ENCODE assay signal across 8 cellular contexts in genomic region chr1:156140879-156141707, GRCh38. TPM values are rescaled to one million over a fixed set of nuclear protein-coding genes. Genes with fewer than 3 reads are reported as not detected.
DNase-seq lines count a peak whose midpoint lies in the region; ATAC-seq, FAIRE-seq and TF ChIP-seq lines count a peak whose summit lies in the region.

No MANE protein-coding gene starts in this region.

- no peak for TF ChIP-seq POLR2A in K562 (conservative IDR thresholded peaks at IDR 0.05)

- H3K79me2 ChIP-seq in DND-41 (ENCODE audit: insufficient read depth, low read length) = no peaks in the 10 kb centered on the region
- H3K79me2 ChIP-seq in K562 (ENCODE audit: control insufficient read depth, insufficient read depth, low read length) = no peaks in the 10 kb centered on the region

- H3K36me3 ChIP-seq in DND-41 (ENCODE audit: insufficient read depth, low read length) = no peaks in the 10 kb centered on the region
- peaks cover 34% of the 10 kb centered on the region; the same call in 2 of the 3 replicates for H3K36me3 ChIP-seq in K562 (ENCODE audit: control insufficient read depth, insufficient read depth, low read length)

- in situ Hi-C loops in K562 (cut with MboI) = no loop called here

- CTCF ChIA-PET in K562 (lab: Yijun Ruan, JAX; ENCODE audit: low intra/inter-chr PET ratio) = interaction anchor here (0.7 to 2.0 kb wide), 4 partner anchors 85 to 219 kb away, joined by 3 to 13 read pairs (median 6); no protein-coding TSS in a partner anchor

- H2AFZ ChIP-seq in DND-41 (ENCODE audit: low read depth, low read length) (no peak overlapping the region), K562 (ENCODE audit: low read depth, low read length) (no peak overlapping the region)

- intact Hi-C loops in K562 (cut with micrococcal nuclease) = no loop called here

- FAIRE-seq in K562 (lab: Jason Lieb, UNC) = peak; percentile 67

- H3K4me2 ChIP-seq in DND-41 (ENCODE audit: insufficient read depth, low read length) (no peak overlapping the region), K562 (ENCODE audit: insufficient read depth, low read length) (no peak overlapping the region)

- H3K27ac ChIP-seq in DND-41 (ENCODE audit: low read length) = no peak overlapping the region
- no peak overlapping the region for H3K27ac ChIP-seq in K562 (ENCODE audit: extremely low read depth, low read depth, low read length)

- H3K4me3 ChIP-seq in DND-41 (ENCODE audit: low read depth in 1 of 2, low read length in 2 of 2) (no peak overlapping the region), K562 (no peak overlapping the region)

- no peak for TF ChIP-seq EP300 in K562 (IDR thresholded peaks at IDR 0.05; ENCODE audit: low read length)

- H3K4me1 ChIP-seq in DND-41 (ENCODE audit: insufficient read depth, low read length) (no peaks in the 10 kb centered on the region), K562 (replicated peaks in 1 of 2; ENCODE audit: control insufficient read depth in 2 of 2, insufficient read depth in 2 of 2, low read length in 2 of 2) (peaks cover 0 to 18% of the 10 kb centered on the region in 2 experiments; a peak in 3 of 5 replicates)

- WGBS in K562 (ENCODE audit: insufficient coverage, low coverage, missing lambda C conversion rate) = 51% methylated on average over 20 of the region's 20 CpGs

- H3K27me3 ChIP-seq in DND-41 (ENCODE audit: insufficient read depth, low read length, poor library complexity) = no peaks in the 10 kb centered on the region
- H3K27me3 ChIP-seq in K562 (ENCODE audit: control insufficient read depth in 2 of 2, insufficient read depth in 2 of 2, low read length in 2 of 2) = no peaks in the 10 kb centered on the region

- peak; percentile 50 to 76 for TF ChIP-seq RAD21 in K562 (CRISPR knock-in tag; conservative IDR thresholded peaks at IDR 0.05 in 1 of 2, IDR thresholded peaks at IDR 0.05 in 1 of 2)

- H4K20me1 ChIP-seq in DND-41 (ENCODE audit: insufficient read depth, low read length) (no peaks in the 10 kb centered on the region; the same call in 1 of the 2 replicates), K562 (replicated peaks; ENCODE audit: control insufficient read depth, insufficient read depth, low read length) (0 out of 2 replicates have a peak, but pooled peaks cover 5% of the 10 kb centered on the region)

- peak; percentile 78 for TF ChIP-seq CTCF in DND-41 (IDR thresholded peaks at IDR 0.05; ENCODE audit: borderline replicate concordance, extremely low read depth, low read length, poor library complexity, severe bottlenecking)
- TF ChIP-seq CTCF in K562 (IDR thresholded peaks at IDR 0.05 in 2 of 3, conservative IDR thresholded peaks at IDR 0.05 in 1 of 3; ENCODE audit: insufficient read depth in 2 of 3, low read depth in 1 of 3, low read length in 3 of 3) = peak; percentile 75 to 94 (median 79)

- H3K9me3 ChIP-seq in DND-41 (ENCODE audit: insufficient read depth, low read length, severe bottlenecking) (no peaks in the 10 kb centered on the region), K562 (replicated peaks; ENCODE audit: control insufficient read depth, insufficient read depth, low read depth, low read length) (no peaks in the 10 kb centered on the region)

- no TSS peak for BruUV-seq in K562 (replicated peaks; lab: Mats Ljungman, UMichigan)

- no peaks in the 10 kb centered on the region for H3K9me1 ChIP-seq in K562 (ENCODE audit: control insufficient read depth, insufficient read depth, low read length)

- POLR2A ChIA-PET in K562 (lab: Yijun Ruan, JAX) = interaction anchor here (0.6 to 2.3 kb wide), 10 partner anchors 9 to 142 kb away, joined by 3 to 15 read pairs (median 3); partner anchors contain the start of gene SEMA4A

- H3K9ac ChIP-seq in DND-41 (ENCODE audit: low read depth, low read length) (no peak overlapping the region), K562 (ENCODE audit: insufficient read depth in 1 of 2, low read depth in 2 of 2, low read length in 2 of 2) (peak overlapping the region in 1 of 2 experiments; percentile 20; a peak in 1 of 4 replicates)

- DNase-seq in DND-41 (peak; percentile 54), NAMALWA (ENCODE audit: low spot score) (peak; percentile 75), K562 (ENCODE audit: extremely low read depth in 1 of 4, low spot score in 3 of 4) (peak; percentile 55 to 73 (median 68)), left kidney (ENCODE audit: low read depth, low spot score) (peak; percentile 83), superior temporal gyrus (ENCODE audit: extremely low spot score) (peak; percentile 42), GM19238 (ENCODE audit: insufficient read length, low spot score) (no peak)
- DNase-seq in NK-92 treated with Interleukin-12 subunit alpha and Interleukin-12 subunit beta, amount 100 ng/mL, for 24 hours (lab: John Stamatoyannopoulos, UW) = no peak

- ATAC-seq in DND-41 (ENCODE audit: insufficient read depth, low read depth) (peak; percentile 56), K562 (peak; percentile 70), HG03457 (IDR thresholded peaks at IDR 0.05; ENCODE audit: unreplicated experiment) (no peak)

RNA-seq across cellular contexts. Expression of gene SEMA4A, which starts 12.3 kb away (rescaled TPM):
- 2.6 and 4.3 TPM in 2 replicates for total RNA-seq in K562 (2011; cell fraction: chromatin; rRNA removed; ENCODE audit: low replicate concordance)
- total RNA-seq in K562 (2011; cell fraction: nucleolus; rRNA removed) = 3.5 and 4.1 TPM in 2 replicates
- total RNA-seq in K562 (2011; cell fraction: nucleoplasm; rRNA removed) = 3.1 and 4.4 TPM in 2 replicates
- 0.45 and 0.49 TPM in 2 replicates for total RNA-seq in K562 (2014; rRNA removed)
- 0.38 and 0.40 TPM in 2 replicates for total RNA-seq in K562 (2014; rRNA removed; fragmentation: Illumina TruSeq; extraction: Trizol)
- total RNA-seq in K562 (2015; rRNA removed; fragmentation: Illumina TruSeq; extraction: Trizol) = 0.40 and 0.72 TPM in 2 replicates
- 1.4 and 1.9 TPM in 2 replicates for total RNA-seq in K562 (2021)
- 1.7 and 3.2 TPM in 2 replicates for polyA plus RNA-seq in K562 (2011; rRNA removed)
- polyA plus RNA-seq in K562 (2011; cell fraction: cytosol; rRNA removed) = 2.0 and 2.8 TPM in 2 replicates
- polyA plus RNA-seq in K562 (2011; cell fraction: nucleus; rRNA removed) = 15.5 and 18.8 TPM in 2 replicates
- 0.77 and 2.6 TPM in 2 replicates for polyA plus RNA-seq in K562 (2012)
- 0.79 and 1.1 TPM in 2 replicates for polyA plus RNA-seq in K562 (2014; fragmentation: Illumina TruSeq; extraction: Trizol)
- under 1 TPM; 0.04 to 0.06 TPM for polyA plus RNA-seq in K562 (2014; fragmentation: Nextera tagmentation; extraction: Ambion mirVana)
- polyA plus RNA-seq in K562 (2014; rRNA removed) = 1.0 and 1.5 TPM in 2 replicates
- 0.53 and 0.96 TPM in 2 replicates for polyA minus RNA-seq in K562 (2011; rRNA and poly(A)+ RNA removed)
- polyA minus RNA-seq in K562 (2011; cell fraction: cytosol; rRNA and poly(A)+ RNA removed) = 1.7 and 2.1 TPM in 2 replicates
- polyA minus RNA-seq in K562 (2011; cell fraction: nucleus; rRNA and poly(A)+ RNA removed) = 1.3 and 2.0 TPM in 2 replicates

RNA-seq across cellular contexts. Expression of gene LMNA, which starts 26.6 kb away (rescaled TPM):
- total RNA-seq in K562 (2011; cell fraction: chromatin; rRNA removed; ENCODE audit: low replicate concordance) = 84.8 and 209 TPM in 2 replicates
- 154 and 172 TPM in 2 replicates for total RNA-seq in K562 (2011; cell fraction: nucleolus; rRNA removed)
- total RNA-seq in K562 (2011; cell fraction: nucleoplasm; rRNA removed) = 95.4 and 117 TPM in 2 replicates
- 250 and 267 TPM in 2 replicates for total RNA-seq in K562 (2014; rRNA removed)
- total RNA-seq in K562 (2014; rRNA removed; fragmentation: Illumina TruSeq; extraction: Trizol) = 41.3 and 44.0 TPM in 2 replicates
- total RNA-seq in K562 (2015; rRNA removed; fragmentation: Illumina TruSeq; extraction: Trizol) = 89.1 and 97.7 TPM in 2 replicates
- 347 and 354 TPM in 2 replicates for total RNA-seq in K562 (2021)
- polyA plus RNA-seq in K562 (2011; rRNA removed) = 88.2 and 129 TPM in 2 replicates
- 116 and 274 TPM in 2 replicates for polyA plus RNA-seq in K562 (2011; cell fraction: cytosol; rRNA removed)
- polyA plus RNA-seq in K562 (2011; cell fraction: nucleus; rRNA removed) = 154 and 164 TPM in 2 replicates
- 193 TPM in 2 replicates for polyA plus RNA-seq in K562 (2012)
- polyA plus RNA-seq in K562 (2014; fragmentation: Illumina TruSeq; extraction: Trizol) = 77.1 and 104 TPM in 2 replicates
- polyA plus RNA-seq in K562 (2014; fragmentation: Nextera tagmentation; extraction: Ambion mirVana) = 1 to 10 TPM in 1 of 2 experiments, under 1 TPM in 1; 1.00 to 4.5 TPM
- 123 and 166 TPM in 2 replicates for polyA plus RNA-seq in K562 (2014; rRNA removed)
- 104 and 109 TPM in 2 replicates for polyA minus RNA-seq in K562 (2011; rRNA and poly(A)+ RNA removed)
- polyA minus RNA-seq in K562 (2011; cell fraction: cytosol; rRNA and poly(A)+ RNA removed) = 151 and 176 TPM in 2 replicates
- 47.4 and 69.6 TPM in 2 replicates for polyA minus RNA-seq in K562 (2011; cell fraction: nucleus; rRNA and poly(A)+ RNA removed)

RNA-seq across cellular contexts. Expression of gene SLC25A44, which starts 52.8 kb away (rescaled TPM):
- 27.5 and 49.0 TPM in 2 replicates for total RNA-seq in K562 (2011; cell fraction: chromatin; rRNA removed; ENCODE audit: low replicate concordance)
- 26.7 and 31.0 TPM in 2 replicates for total RNA-seq in K562 (2011; cell fraction: nucleolus; rRNA removed)
- 35.9 and 47.6 TPM in 2 replicates for total RNA-seq in K562 (2011; cell fraction: nucleoplasm; rRNA removed)
- total RNA-seq in K562 (2014; rRNA removed) (9.0 and 13.9 TPM in 2 replicates), K562 (2014; rRNA removed; fragmentation: Illumina TruSeq; extraction: Trizol) (11.9 and 12.2 TPM in 2 replicates), K562 (2015; rRNA removed; fragmentation: Illumina TruSeq; extraction: Trizol) (12.2 and 12.5 TPM in 2 replicates), K562 (2021) (12.7 and 16.2 TPM in 2 replicates)
- polyA plus RNA-seq in K562 (2011; rRNA removed) (21.8 and 27.7 TPM in 2 replicates), K562 (2014; fragmentation: Illumina TruSeq; extraction: Trizol) (22.8 and 25.2 TPM in 2 replicates), K562 (2014; fragmentation: Nextera tagmentation; extraction: Ambion mirVana) (1 to 10 TPM; 4.4 to 7.5 TPM), K562 (2014; rRNA removed) (11.2 and 12.8 TPM in 2 replicates)
- polyA plus RNA-seq in K562 (2011; cell fraction: cytosol; rRNA removed) = 18.8 and 22.8 TPM in 2 replicates
- 22.5 and 23.8 TPM in 2 replicates for polyA plus RNA-seq in K562 (2011; cell fraction: nucleus; rRNA removed)
- 8.6 and 12.8 TPM in 2 replicates for polyA plus RNA-seq in K562 (2012)
- 22.9 and 29.2 TPM in 2 replicates for polyA minus RNA-seq in K562 (2011; rRNA and poly(A)+ RNA removed)
- 9.1 and 11.3 TPM in 2 replicates for polyA minus RNA-seq in K562 (2011; cell fraction: cytosol; rRNA and poly(A)+ RNA removed)
- polyA minus RNA-seq in K562 (2011; cell fraction: nucleus; rRNA and poly(A)+ RNA removed) = 7.4 and 9.0 TPM in 2 replicates

RNA-seq across cellular contexts. Expression of gene MEX3A, which starts 58.8 kb away (rescaled TPM):
- total RNA-seq in K562 (2011; cell fraction: chromatin; rRNA removed; ENCODE audit: low replicate concordance) = 4.5 and 10.4 TPM in 2 replicates
- total RNA-seq in K562 (2011; cell fraction: nucleolus; rRNA removed) = 5.4 and 5.8 TPM in 2 replicates
- 5.7 and 7.9 TPM in 2 replicates for total RNA-seq in K562 (2011; cell fraction: nucleoplasm; rRNA removed)
- total RNA-seq in K562 (2014; rRNA removed) (7.3 and 8.0 TPM in 2 replicates), K562 (2014; rRNA removed; fragmentation: Illumina TruSeq; extraction: Trizol) (4.2 and 4.4 TPM in 2 replicates), K562 (2015; rRNA removed; fragmentation: Illumina TruSeq; extraction: Trizol) (4.7 and 5.1 TPM in 2 replicates), K562 (2021) (13.7 and 14.5 TPM in 2 replicates)
- polyA plus RNA-seq in K562 (2011; rRNA removed) (5.2 and 9.0 TPM in 2 replicates), K562 (2014; fragmentation: Illumina TruSeq; extraction: Trizol) (9.2 and 10.1 TPM in 2 replicates), K562 (2014; fragmentation: Nextera tagmentation; extraction: Ambion mirVana) (under 1 TPM; 0.36 to 0.37 TPM), K562 (2014; rRNA removed) (8.7 and 11.0 TPM in 2 replicates)
- polyA plus RNA-seq in K562 (2011; cell fraction: cytosol; rRNA removed) = 11.1 and 12.3 TPM in 2 replicates
- 14.4 and 17.6 TPM in 2 replicates for polyA plus RNA-seq in K562 (2011; cell fraction: nucleus; rRNA removed)
- polyA plus RNA-seq in K562 (2012) = 3.8 and 8.5 TPM in 2 replicates
- 5.8 and 6.9 TPM in 2 replicates for polyA minus RNA-seq in K562 (2011; rRNA and poly(A)+ RNA removed)
- polyA minus RNA-seq in K562 (2011; cell fraction: cytosol; rRNA and poly(A)+ RNA removed) = 10.8 and 15.0 TPM in 2 replicates
- 2.6 and 5.0 TPM in 2 replicates for polyA minus RNA-seq in K562 (2011; cell fraction: nucleus; rRNA and poly(A)+ RNA removed)

Comparison
In these comparisons a context has a peak if more than half of its experiments do, and no peak if none do; other contexts are left out.
1. DNase-seq: peak in DND-41 (single experiment), NAMALWA (single experiment), K562 (4 of 4), left kidney (single experiment) and superior temporal gyrus (single experiment); none in GM19238 (single experiment) and NK-92 treated with Interleukin-12 subunit alpha and Interleukin-12 subunit beta, amount 100 ng/mL, for 24 hours (single experiment).